In the genomic region with DNA sequence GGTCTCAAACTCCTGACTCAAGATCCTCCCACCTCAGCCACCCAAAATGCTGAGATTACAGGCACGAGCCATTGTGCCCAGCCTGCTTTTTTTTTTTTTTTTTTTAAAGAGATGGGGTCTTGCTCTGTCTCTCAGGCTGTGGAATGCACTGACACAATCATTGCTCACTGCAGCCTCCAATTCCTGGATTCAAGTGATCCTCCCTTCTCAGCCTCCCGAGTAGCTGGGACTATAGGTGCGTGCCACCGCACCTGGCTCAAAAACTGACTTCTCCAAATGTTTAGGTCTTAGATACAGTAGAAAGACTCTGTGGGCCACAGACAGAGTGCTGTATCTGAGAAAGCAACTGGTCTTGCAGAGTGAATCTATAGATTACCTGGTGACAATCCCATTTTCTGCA, we compare ENCODE assay signal across 33 cellular contexts.
"Had no signal": no experiment of that assay in that cellular context is flagged by ENCODE, and none has a peak within 500 bp of the region (broad histone marks: within the 10 kb centered on the region; RNA-seq: fewer than 3 reads in every experiment).

No MANE protein-coding gene starts in this region.

- H3K27me3 ChIP-seq: MG63 had no signal

- DNase-seq: Karpas-422, Kasumi-1, MG63, MV-4-11, NCI-H1048, NCI-H1092, NCI-H1092 treated with DMSO at 0.1 percent for 48 hours, NCI-H1105, NCI-H1105 treated with DMSO at 0.1 percent for 48 hours, NCI-H1417, NCI-H1417 treated with DMSO at 0.1 percent for 48 hours, NCI-H1436, NCI-H1436 treated with DMSO at 0.1 percent for 48 hours, NCI-H146, NCI-H1694, NCI-H1694 treated with DMSO at 0.1 percent for 48 hours, NCI-H187, NCI-H187 treated with DMSO at 0.1 percent for 48 hours, NCI-H1930, NCI-H2029, NCI-H2029 treated with DMSO at 0.1 percent for 48 hours, NCI-H2081, NCI-H2081 treated with DMSO at 0.1 percent for 48 hours, NCI-H2107, NCI-H2171, NCI-H2171 treated with DMSO at 0.1 percent for 48 hours, NCI-H2227 treated with DMSO at 0.1 percent for 48 hours, NCI-H226, NCI-H345, NCI-H446, NCI-H446 treated with DMSO at 0.1 percent for 48 hours, NCI-H510A, NCI-H510A treated with DMSO at 0.1 percent for 48 hours had no signal

- H3K36me3 ChIP-seq: MG63 had no signal

- H3K9me3 ChIP-seq: MG63 had no signal

- H3K4me3 ChIP-seq: MG63 had no signal
